Comparison of ENCODE assay signal across 11 cellular contexts in the genomic region with DNA sequence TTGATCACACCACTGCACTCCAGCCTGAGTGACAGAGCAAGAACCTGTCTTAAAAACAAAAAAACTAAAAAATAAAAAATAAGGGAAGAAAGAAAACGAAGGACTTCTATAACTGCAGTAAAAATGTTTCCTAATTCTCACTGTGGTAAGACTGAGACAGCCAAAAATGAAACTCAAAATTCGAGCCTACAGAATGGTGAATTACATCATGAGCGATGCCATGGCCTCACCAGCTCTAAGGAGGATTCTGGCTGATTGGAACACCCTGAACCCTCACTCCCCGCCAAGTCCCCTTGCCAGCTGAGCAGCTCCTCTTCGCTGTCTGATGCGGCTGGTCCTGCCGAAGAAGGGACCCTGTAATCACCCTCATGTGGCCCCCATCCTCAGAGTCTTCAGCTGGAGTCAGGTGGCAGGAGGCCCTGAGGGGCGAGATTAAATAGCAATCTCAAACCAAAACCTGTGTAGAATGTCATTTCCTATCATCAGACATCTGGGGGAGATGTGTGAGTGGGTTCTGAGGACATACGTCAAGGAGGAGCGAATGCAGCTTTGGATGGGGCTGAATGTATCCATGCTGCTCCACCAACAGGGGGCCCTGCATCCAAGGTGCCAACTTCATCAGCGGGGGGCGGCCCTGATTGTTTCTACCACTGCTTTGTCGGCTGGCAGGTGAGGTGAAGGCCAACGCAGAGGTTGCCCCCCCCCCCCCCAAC. TPM values are rescaled to one million over a fixed set of nuclear protein-coding genes. Genes with fewer than 3 reads are reported as not detected.
A peak's percentile ranks its signal among the peaks of the same experiment; 100 is the strongest.
DNase-seq lines count a peak whose midpoint lies in the region; TF ChIP-seq lines count a peak whose summit lies in the region.
"Had no signal": no experiment of that assay in that cellular context is flagged by ENCODE, and none has a peak within 500 bp of the region (broad histone marks: within the 10 kb centered on the region; RNA-seq: fewer than 3 reads in every experiment).

No MANE protein-coding gene starts in this region.

- peak overlapping the region; percentile 86 for H3K4me2 ChIP-seq in PC-9

- CTCF ChIA-PET in PC-9 (lab: Charles Lee) = interaction anchor here (0.7 to 1.7 kb wide), 3 partner anchors 25 to 76 kb away, joined by 3 to 4 read pairs (median 4); no protein-coding TSS in a partner anchor

- H3K9me3 ChIP-seq in PC-9 (ENCODE audit: insufficient read depth, low read depth) (peaks cover 6% of the 10 kb centered on the region), spleen (peaks cover 0 to 5% (median 0%) of the 10 kb centered on the region in 8 donors)
- H3K9me3 ChIP-seq: neutrophil had no signal

- BruUV-seq in PC-9 (replicated peaks; lab: Mats Ljungman, UMichigan) = no TSS peak

- POLR2A ChIA-PET in PC-9 (lab: Charles Lee; ENCODE audit: unreplicated experiment) = interaction anchor here (0.6 to 1.8 kb wide), 6 partner anchors 24 to 263 kb away, joined by 3 to 9 read pairs (median 5); a partner anchor contains a TSS

- intact Hi-C loops in PC-9 (cut with micrococcal nuclease; ENCODE audit: unreplicated experiment) = no loop called here
- intact Hi-C loops in spleen (cut with DNase I; ENCODE audit: low total_unique reads) = no loop called here

- peak; percentile 39 for DNase-seq in activated CD4-positive, alpha-beta T cell treated with anti-CD3 and anti-CD28 coated beads for 48 hours
- DNase-seq in activated CD4-positive, alpha-beta T cell treated with anti-CD3 and anti-CD28 coated beads, Interleukin-2, amount 50 U/mL, for 48 hours = no peak
- no peak for DNase-seq in PC-9
- peak; percentile 21 to 30 for DNase-seq in erythroblast (lab: John Stamatoyannopoulos, UW)
- peak; percentile 61 for DNase-seq in spleen
- no peak for DNase-seq in kidney glomerular epithelial cell (lab: John Stamatoyannopoulos, UW)
- DNase-seq in nucleus accumbens (lab: John Stamatoyannopoulos, UW) = no peak
- no peak for DNase-seq in stimulated activated CD4-positive, alpha-beta T cell treated with anti-CD3 and anti-CD28 coated beads, Interleukin-12 subunit alpha, Interleukin-12 subunit beta, amount 100 ng/mL, for 4 hours
- DNase-seq: DMS79 treated with DMSO at 0.1 percent for 48 hours, NCI-H1105 treated with DMSO at 0.1 percent for 48 hours had no signal

- H4K20me1 ChIP-seq in PC-9 (ENCODE audit: insufficient read depth) = no peaks in the 10 kb centered on the region

- 51 to 62% (median 51%) methylated on average over 10 to 14 of the region's 14 CpGs for WGBS in spleen, 5 donors

- H3F3A ChIP-seq in PC-9 (ENCODE audit: insufficient read depth, low read depth) = peaks cover 54% of the 10 kb centered on the region

- H2AFZ ChIP-seq in PC-9 = no peak overlapping the region

- H3K36me3 ChIP-seq in PC-9 (ENCODE audit: low read depth) (no peaks in the 10 kb centered on the region), spleen (no peaks in the 10 kb centered on the region)
- H3K36me3 ChIP-seq: neutrophil had no signal

- H3K27ac ChIP-seq in PC-9 (peak overlapping the region; percentile 87), spleen (no peak overlapping the region)
- H3K27ac ChIP-seq: neutrophil had no signal

- H3K4me1 ChIP-seq in PC-9 (replicated peaks; ENCODE audit: insufficient read depth) (peaks cover 51% of the 10 kb centered on the region), spleen (peaks cover 0 to 9% (median 0%) of the 10 kb centered on the region in 6 donors)

- H3K27me3 ChIP-seq in PC-9 (ENCODE audit: insufficient read depth, low read depth) = no peaks in the 10 kb centered on the region
- peaks cover 0 to 35% (median 6%) of the 10 kb centered on the region in 7 donors for H3K27me3 ChIP-seq in spleen (replicated peaks in 1 of 7)

- H3K4me3 ChIP-seq in PC-9 (peak overlapping the region; percentile 55; the same call in 1 of the 2 replicates), spleen (no peak overlapping the region)

- H3K79me2 ChIP-seq in PC-9 (ENCODE audit: low read depth) = peaks cover 13% of the 10 kb centered on the region; the same call in 1 of the 2 replicates

- H3K9me2 ChIP-seq in PC-9 (ENCODE audit: insufficient read depth) = no peaks in the 10 kb centered on the region

- TF ChIP-seq POLR2A in erythroblast (IDR thresholded peaks at IDR 0.05; ENCODE audit: low read length) = no peak
- TF ChIP-seq POLR2A in spleen (IDR thresholded peaks at IDR 0.05) = no peak

- TF ChIP-seq CTCF in PC-9 (conservative IDR thresholded peaks at IDR 0.05) (peak; percentile 47; the same call in 1 of the 2 replicates), spleen (IDR thresholded peaks at IDR 0.05 in 8 of 11, conservative IDR thresholded peaks at IDR 0.05 in 3 of 11) (peak in 7 of 11 experiments; percentile 22 to 61 (median 38))

RNA-seq across cellular contexts. Expression of a gene that starts 29.2 kb away (rescaled TPM):
- total RNA-seq in PC-9 (2021) (35.5 and 39.7 TPM in 2 replicates), spleen (10 to 100 TPM in 2 of 7 donors, 1 to 10 TPM in 5; 2.4 to 20.5 (median 9.3) TPM)
- 1 to 10 TPM; 1.7 to 8.2 (median 2.0) TPM for polyA plus RNA-seq in spleen

Comparison
In these comparisons a context has a peak if more than half of its experiments do, and no peak if none do; other contexts are left out.
1. DNase-seq: peak in activated CD4-positive, alpha-beta T cell treated with anti-CD3 and anti-CD28 coated beads for 48 hours (single experiment), erythroblast (2 of 2) and spleen (single experiment); none in activated CD4-positive, alpha-beta T cell treated with anti-CD3 and anti-CD28 coated beads, Interleukin-2, amount 50 U/mL, for 48 hours (0 of 2), PC-9 (0 of 2), kidney glomerular epithelial cell (single experiment), nucleus accumbens (0 of 56) and stimulated activated CD4-positive, alpha-beta T cell treated with anti-CD3 and anti-CD28 coated beads, Interleukin-12 subunit alpha, Interleukin-12 subunit beta, amount 100 ng/mL, for 4 hours (single experiment).